Comparison of ENCODE assay signal across 8 cellular contexts in genomic region chr5:56909294-56910122, GRCh38. TPM values are rescaled to one million over a fixed set of nuclear protein-coding genes. Genes with fewer than 3 reads are reported as not detected.
A peak's percentile ranks its signal among the peaks of the same experiment; 100 is the strongest.
DNase-seq lines count a peak whose midpoint lies in the region; ATAC-seq and TF ChIP-seq lines count a peak whose summit lies in the region.

Gene SETD9, plus strand, starts transcription at chr5:56909596. Its CDS starts 50 bp downstream, at chr5:56909646.

- H3K4me3 ChIP-seq in GM12875 (ENCODE audit: low read depth, low read length) (peak within 1 kb of the TSS; percentile 90), adipocyte (ENCODE audit: low read length) (peak within 1 kb of the TSS; percentile 90), cardiac muscle cell (peak within 1 kb of the TSS; percentile 53), parathyroid adenoma (ENCODE audit: low read depth, low read length) (peak within 1 kb of the TSS; percentile 83), tibial artery (peak within 1 kb of the TSS; percentile 67 to 74)

- H3K27ac ChIP-seq in cardiac muscle cell (peak within 1 kb of the TSS; percentile 97), parathyroid adenoma (peak within 1 kb of the TSS; percentile 95), tibial artery (peak within 1 kb of the TSS; percentile 92 to 94)

- H3K4me1 ChIP-seq in adipocyte (ENCODE audit: control insufficient read depth, insufficient read depth, low read length) (peaks cover 6% of the 10 kb centered on the region), cardiac muscle cell (ENCODE audit: low read depth) (peaks cover 7% of the 10 kb centered on the region), parathyroid adenoma (peaks cover 4% of the 10 kb centered on the region), tibial artery (peaks cover 0 to 10% (median 4%) of the 10 kb centered on the region in 4 donors)

- no peaks in the 10 kb centered on the region for H3K27me3 ChIP-seq in adipocyte (replicated peaks; ENCODE audit: control insufficient read depth, insufficient read depth, low read length)
- H3K27me3 ChIP-seq in cardiac muscle cell = no peaks in the 10 kb centered on the region
- no peaks in the 10 kb centered on the region for H3K27me3 ChIP-seq in parathyroid adenoma (ENCODE audit: control insufficient read depth, insufficient read depth, low read length)
- H3K27me3 ChIP-seq in tibial artery = no peaks in the 10 kb centered on the region

- H3K9me3 ChIP-seq in adipocyte (ENCODE audit: control insufficient read depth, low read length) = no peaks in the 10 kb centered on the region
- H3K9me3 ChIP-seq in cardiac muscle cell (ENCODE audit: low read depth) = no peaks in the 10 kb centered on the region
- H3K9me3 ChIP-seq in parathyroid adenoma (ENCODE audit: control insufficient read depth, low read length) = no peaks in the 10 kb centered on the region
- no peaks in the 10 kb centered on the region for H3K9me3 ChIP-seq in tibial artery

- H3K36me3 ChIP-seq in adipocyte (ENCODE audit: control insufficient read depth, insufficient read depth, low read length, severe bottlenecking) (peaks cover 7% of the 10 kb centered on the region), cardiac muscle cell (no peaks in the 10 kb centered on the region), parathyroid adenoma (ENCODE audit: control insufficient read depth, insufficient read depth, low read length) (no peaks in the 10 kb centered on the region), tibial artery (no peaks in the 10 kb centered on the region)

- TF ChIP-seq CTCF in GM12875 (IDR thresholded peaks at IDR 0.05; ENCODE audit: borderline replicate concordance, insufficient read depth, low read depth, low read length) (no peak), cardiac muscle cell (IDR thresholded peaks at IDR 0.05; ENCODE audit: low read depth, low read length) (no peak), parathyroid adenoma (IDR thresholded peaks at IDR 0.05) (no peak), tibial artery (IDR thresholded peaks at IDR 0.05) (no peak)

- intact Hi-C loops in tibial artery (cut with DNase I; ENCODE audit: low total_unique reads) = loop anchor here (2.0 to 5.0 kb wide), 3 partner anchors 43 to 263 kb away; partner anchors contain the start of genes MAP3K1 and MIER3

- H2AFZ ChIP-seq in parathyroid adenoma = peak within 1 kb of the TSS; percentile 99

- ATAC-seq in HG02763 (IDR thresholded peaks at IDR 0.05; ENCODE audit: unreplicated experiment) = peak; percentile 83

- H3K9ac ChIP-seq in adipocyte (ENCODE audit: low read length) = peak within 1 kb of the TSS; percentile 91
- peak within 1 kb of the TSS; percentile 90 for H3K9ac ChIP-seq in parathyroid adenoma

- peak within 1 kb of the TSS; percentile 91 for H3K4me2 ChIP-seq in parathyroid adenoma (ENCODE audit: low read length)

- no peaks in the 10 kb centered on the region for H3K79me2 ChIP-seq in parathyroid adenoma

- DNase-seq in NCI-H1417 (lab: John Stamatoyannopoulos, UW) (peak; percentile 94 to 98 (median 96)), SW 1271 (lab: John Stamatoyannopoulos, UW) (peak; percentile 89 to 97), adipocyte (ENCODE audit: low read depth) (peak; percentile 99), cardiac muscle cell (ENCODE audit: low read depth in 1 of 2, low spot score in 1 of 2) (peak; percentile 99), tibial artery (peak; percentile 98 to 99)

RNA-seq across cellular contexts. Expression of gene SETD9, which starts in this region (rescaled TPM):
- total RNA-seq in cardiac muscle cell = 4.4 and 7.9 TPM in 2 replicates
- 18.1 and 24.8 TPM in 2 replicates for polyA plus RNA-seq in cardiac muscle cell

Comparison
In these comparisons a context has a peak if more than half of its experiments do, and no peak if none do; other contexts are left out.
1. Peak in every context shown above with its lines: DNase-seq, ATAC-seq, H3K4me3 ChIP-seq and H3K27ac ChIP-seq.